Comparison of ENCODE assay signal across 8 cellular contexts in the genomic region with DNA sequence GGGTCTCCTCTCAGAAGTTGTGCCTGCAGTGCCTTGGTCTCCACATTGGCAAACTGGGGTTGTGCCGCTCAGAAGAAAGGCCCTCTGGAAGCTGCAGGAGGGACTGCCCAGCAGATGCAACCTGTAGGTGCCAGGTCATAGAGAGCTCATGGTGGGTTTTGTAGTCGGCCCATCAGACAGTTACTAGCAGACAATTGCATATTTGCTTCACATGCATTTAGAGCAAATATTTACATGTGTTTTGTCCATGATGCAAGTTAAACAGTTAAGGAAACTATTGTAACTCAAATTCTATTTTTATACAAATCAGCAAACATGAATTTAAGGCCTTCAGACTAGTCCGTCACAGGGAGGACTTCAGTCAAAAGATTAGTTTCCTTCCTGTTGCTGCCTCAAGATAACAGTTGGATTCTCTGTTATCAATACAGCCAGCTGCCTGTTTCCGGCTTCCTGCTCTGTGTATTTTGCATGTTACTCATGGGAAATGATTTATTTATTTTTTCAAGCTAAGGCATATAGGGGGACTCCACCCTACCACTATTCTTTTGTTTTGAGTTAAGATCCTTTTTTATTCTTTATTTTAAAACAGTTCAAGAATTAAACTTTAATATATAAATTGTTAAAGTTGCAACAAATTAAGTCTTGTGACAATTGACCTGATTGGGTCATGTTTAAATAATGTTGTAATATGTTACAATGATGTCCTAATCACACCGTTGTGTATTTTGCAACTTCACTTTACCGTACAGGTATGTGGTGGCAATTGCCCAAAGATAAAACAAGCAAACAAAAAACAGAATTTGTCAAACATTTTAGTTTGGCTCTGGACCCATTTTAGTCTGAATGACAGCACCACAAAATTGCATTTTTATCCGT.
A peak's percentile ranks its signal among the peaks of the same experiment; 100 is the strongest.
DNase-seq lines count a peak whose midpoint lies in the region; ATAC-seq and TF ChIP-seq lines count a peak whose summit lies in the region.

No MANE protein-coding gene starts in this region.

- no peaks in the 10 kb centered on the region for H3K9me3 ChIP-seq in right lobe of liver

- H3K27ac Mint-ChIP-seq in activated naive CD8-positive, alpha-beta T cell treated with anti-CD3 and anti-CD28 coated beads for 36 hours = peak overlapping the region; percentile 94

- intact Hi-C loops in right lobe of liver (cut with DNase I) (no loop called here), head of caudate nucleus (cut with DNase I) (no loop called here)

- H3K4me3 Mint-ChIP-seq in activated naive CD8-positive, alpha-beta T cell treated with anti-CD3 and anti-CD28 coated beads for 36 hours = peak overlapping the region; percentile 68

- 9% methylated on average over 7 of the region's 7 CpGs for WGBS in right lobe of liver (ENCODE audit: insufficient coverage, low coverage, low lambda C conversion rate, missing lambda C conversion rate)

- H3K27me3 Mint-ChIP-seq in activated naive CD8-positive, alpha-beta T cell treated with anti-CD3 and anti-CD28 coated beads for 36 hours = no peaks in the 10 kb centered on the region

- H3K27me3 ChIP-seq in right lobe of liver = no peaks in the 10 kb centered on the region

- TF ChIP-seq CTCF in right lobe of liver (IDR thresholded peaks at IDR 0.05) = no peak

- TF ChIP-seq POLR2A in right lobe of liver (IDR thresholded peaks at IDR 0.05) = no peak

- H3K4me1 Mint-ChIP-seq in activated naive CD8-positive, alpha-beta T cell treated with anti-CD3 and anti-CD28 coated beads for 36 hours = peaks cover 78% of the 10 kb centered on the region

- DNase-seq in NOMO-1 treated with DMSO at 0.1 percent for 48 hours (lab: John Stamatoyannopoulos, UW; ENCODE audit: unreplicated experiment) (peak; percentile 49), NOMO-1 treated with dmso at 0.1 percent for 144 hours (lab: John Stamatoyannopoulos, UW; ENCODE audit: unreplicated experiment) (no peak), right lobe of liver (no peak), head of caudate nucleus (no peak), KG1 (lab: John Stamatoyannopoulos, UW) (no peak)
- DNase-seq in activated naive CD8-positive, alpha-beta T cell treated with anti-CD3 and anti-CD28 coated beads for 36 hours = no peak

- ATAC-seq in HG03378 (IDR thresholded peaks at IDR 0.05; ENCODE audit: unreplicated experiment) = peak; percentile 46
- peak; percentile 69 to 80 (median 76) for ATAC-seq in right lobe of liver
- ATAC-seq in GM18519 (IDR thresholded peaks at IDR 0.05; ENCODE audit: low FRiP score, unreplicated experiment) = no peak

- H3K36me3 Mint-ChIP-seq in activated naive CD8-positive, alpha-beta T cell treated with anti-CD3 and anti-CD28 coated beads for 36 hours = peaks cover 11% of the 10 kb centered on the region

- no peaks in the 10 kb centered on the region for H3K9me3 Mint-ChIP-seq in activated naive CD8-positive, alpha-beta T cell treated with anti-CD3 and anti-CD28 coated beads for 36 hours

- H3K4me1 ChIP-seq in right lobe of liver = peaks cover 0 to 67% (median 33%) of the 10 kb centered on the region in 4 donors

- no peaks in the 10 kb centered on the region for H3K36me3 ChIP-seq in right lobe of liver

- no peak overlapping the region for H3K4me3 ChIP-seq in right lobe of liver

- peak overlapping the region; percentile 82 to 84 (median 84) for H3K27ac ChIP-seq in right lobe of liver
